Comparison of ENCODE assay signal across 21 cellular contexts in genomic region chr2:191018048-191018447, GRCh38. TPM values are rescaled to one million over a fixed set of nuclear protein-coding genes. Genes with fewer than 3 reads are reported as not detected.
A peak's percentile ranks its signal among the peaks of the same experiment; 100 is the strongest.
DNase-seq lines count a peak whose midpoint lies in the region; ATAC-seq, FAIRE-seq and TF ChIP-seq lines count a peak whose summit lies in the region.
"Had no signal": no experiment of that assay in that cellular context is flagged by ENCODE, and none has a peak within 500 bp of the region (broad histone marks: within the 10 kb centered on the region; RNA-seq: fewer than 3 reads in every experiment).

No MANE protein-coding gene starts in this region.

- no peak overlapping the region for H3K4me3 ChIP-seq in heart left ventricle
- H3K4me3 ChIP-seq: SK-N-MC, smooth muscle cell, upper lobe of left lung had no signal

- TF ChIP-seq CTCF in natural killer cell (IDR thresholded peaks at IDR 0.05) (no peak), heart left ventricle (IDR thresholded peaks at IDR 0.05) (no peak)

- H3K4me1 Mint-ChIP-seq in natural killer cell = no peaks in the 10 kb centered on the region
- H3K4me1 Mint-ChIP-seq in natural killer cell treated with Interleukin-12 subunit alpha and Interleukin-12 subunit beta and Interleukin-15 and Interleukin-18, amount 100 ng/mL, for 72 hours (ENCODE audit: low read depth in 2 of 2) = peaks cover 7 to 16% of the 10 kb centered on the region in 2 donors
- no peaks in the 10 kb centered on the region for H3K4me1 Mint-ChIP-seq in dendritic cell treated with granulocyte-macrophage colony-stimulating factor and Interleukin-4, amounts not matched to agents 40 ng/mL and 50 ng/mL, for 4 days (ENCODE audit: low read depth)

- H3K27me3 Mint-ChIP-seq in natural killer cell (ENCODE audit: low read depth in 2 of 2) = no peaks in the 10 kb centered on the region
- no peaks in the 10 kb centered on the region for H3K27me3 Mint-ChIP-seq in natural killer cell treated with Interleukin-12 subunit alpha and Interleukin-12 subunit beta and Interleukin-15 and Interleukin-18, amount 100 ng/mL, for 72 hours
- H3K27me3 Mint-ChIP-seq in dendritic cell treated with granulocyte-macrophage colony-stimulating factor and Interleukin-4, amounts not matched to agents 40 ng/mL and 50 ng/mL, for 4 days = no peaks in the 10 kb centered on the region
- H3K27me3 Mint-ChIP-seq: B cell had no signal

- no peak for ATAC-seq in natural killer cell
- ATAC-seq in natural killer cell treated with Interleukin-12 subunit alpha and Interleukin-12 subunit beta and Interleukin-15 and Interleukin-18, amount 100 ng/mL, for 72 hours = no peak
- no peak for ATAC-seq in HG02610 (IDR thresholded peaks at IDR 0.05; ENCODE audit: unreplicated experiment)
- ATAC-seq in heart left ventricle = no peak

- no peaks in the 10 kb centered on the region for H3K36me3 ChIP-seq in heart left ventricle
- H3K36me3 ChIP-seq: upper lobe of left lung had no signal

- H3K27me3 ChIP-seq in heart left ventricle = no peaks in the 10 kb centered on the region

- 79 to 97% (median 90%) methylated on average over 1 of the region's 1 CpG for WGBS in heart left ventricle, 4 donors

- no peaks in the 10 kb centered on the region for H3K9me3 ChIP-seq in heart left ventricle
- H3K9me3 ChIP-seq: upper lobe of left lung had no signal

- no peaks in the 10 kb centered on the region for H3K36me3 Mint-ChIP-seq in natural killer cell
- peaks cover 10% of the 10 kb centered on the region for H3K36me3 Mint-ChIP-seq in natural killer cell treated with Interleukin-12 subunit alpha and Interleukin-12 subunit beta and Interleukin-15 and Interleukin-18, amount 100 ng/mL, for 72 hours
- no peaks in the 10 kb centered on the region for H3K36me3 Mint-ChIP-seq in dendritic cell treated with granulocyte-macrophage colony-stimulating factor and Interleukin-4, amounts not matched to agents 40 ng/mL and 50 ng/mL, for 4 days (ENCODE audit: low read depth)
- H3K36me3 Mint-ChIP-seq: mesothelial cell of epicardium had no signal

- FAIRE-seq in RCC 7860 (lab: Jason Lieb, UNC) = peak; percentile 63
- FAIRE-seq: D721Med had no signal

- H3K4me1 ChIP-seq in heart left ventricle = peaks cover 0 to 66% (median 16%) of the 10 kb centered on the region in 12 donors

- intact Hi-C loops in natural killer cell (cut with micrococcal nuclease) = no loop called here
- intact Hi-C loops in dendritic cell treated with granulocyte-macrophage colony-stimulating factor and Interleukin-4, amounts not matched to agents 40 ng/mL and 50 ng/mL, for 4 days (cut with micrococcal nuclease) = loop anchor here (10.0 kb wide), 1 partner anchor 363 kb away; no protein-coding TSS in a partner anchor
- intact Hi-C loops in heart left ventricle (cut with DNase I) = no loop called here

- peak overlapping the region; percentile 18 for H3K4me3 Mint-ChIP-seq in natural killer cell
- no peak overlapping the region for H3K4me3 Mint-ChIP-seq in natural killer cell treated with Interleukin-12 subunit alpha and Interleukin-12 subunit beta and Interleukin-15 and Interleukin-18, amount 100 ng/mL, for 72 hours
- no peak overlapping the region for H3K4me3 Mint-ChIP-seq in dendritic cell treated with granulocyte-macrophage colony-stimulating factor and Interleukin-4, amounts not matched to agents 40 ng/mL and 50 ng/mL, for 4 days
- H3K4me3 Mint-ChIP-seq: HFFc6, mesothelial cell of epicardium had no signal

- H3K27ac Mint-ChIP-seq in natural killer cell = no peak overlapping the region
- H3K27ac Mint-ChIP-seq in natural killer cell treated with Interleukin-12 subunit alpha and Interleukin-12 subunit beta and Interleukin-15 and Interleukin-18, amount 100 ng/mL, for 72 hours = no peak overlapping the region
- H3K27ac Mint-ChIP-seq in dendritic cell treated with granulocyte-macrophage colony-stimulating factor and Interleukin-4, amounts not matched to agents 40 ng/mL and 50 ng/mL, for 4 days = peak overlapping the region; percentile 13
- H3K27ac Mint-ChIP-seq: B cell, HFFc6, mesothelial cell of epicardium had no signal

- TF ChIP-seq POLR2A in heart left ventricle (IDR thresholded peaks at IDR 0.05) = no peak

- no peak for DNase-seq in natural killer cell
- DNase-seq in natural killer cell treated with Interleukin-12 subunit alpha and Interleukin-12 subunit beta and Interleukin-15 and Interleukin-18, amount 100 ng/mL, for 72 hours (ENCODE audit: low spot score) = no peak
- DNase-seq in RCC 7860 (ENCODE audit: low spot score) = peak; percentile 64
- DNase-seq in stromal cell of bone marrow (ENCODE audit: low read depth) = peak; percentile 18
- DNase-seq in heart left ventricle = no peak
- DNase-seq: activated CD8-positive, alpha-beta memory T cell treated with anti-CD3 and anti-CD28 coated beads, Interleukin-2, amount 50 U/mL, for 48 hours; activated naive CD4-positive, alpha-beta T cell treated with anti-CD3 and anti-CD28 coated beads, Interleukin-2, amount 50 U/mL, for 16 hours; EL; glutamatergic neuron; HFFc6; NCI-H2107; NCI-H510A treated with DMSO at 0.1 percent for 48 hours; stimulated activated CD4-positive, alpha-beta T cell treated with anti-CD3 and anti-CD28 coated beads, Interleukin-4, amount 100 ng/mL, for 24 hours; upper lobe of left lung had no signal

- no peaks in the 10 kb centered on the region for H3K9me3 Mint-ChIP-seq in natural killer cell
- H3K9me3 Mint-ChIP-seq in natural killer cell treated with Interleukin-12 subunit alpha and Interleukin-12 subunit beta and Interleukin-15 and Interleukin-18, amount 100 ng/mL, for 72 hours = peaks cover 2% of the 10 kb centered on the region
- H3K9me3 Mint-ChIP-seq in dendritic cell treated with granulocyte-macrophage colony-stimulating factor and Interleukin-4, amounts not matched to agents 40 ng/mL and 50 ng/mL, for 4 days = no peaks in the 10 kb centered on the region
- H3K9me3 Mint-ChIP-seq: HFFc6, mesothelial cell of epicardium had no signal

- H3K27ac ChIP-seq in heart left ventricle = peak overlapping the region in 1 of 12 donors; percentile 100
- H3K27ac ChIP-seq: SK-N-MC, upper lobe of left lung had no signal

RNA-seq across cellular contexts. Expression of gene STAT1, which starts 4.1 kb away (rescaled TPM):
- total RNA-seq in natural killer cell (10 to 100 TPM; 49.1 to 91.6 (median 86.2) TPM), heart left ventricle (100 to 1,000 TPM in 1 of 9 donors, 10 to 100 TPM in 8; 29.1 to 469 (median 55.1) TPM)
- 100 to 1,000 TPM; 145 to 252 TPM for total RNA-seq in natural killer cell treated with Interleukin-12 subunit alpha and Interleukin-12 subunit beta and Interleukin-15 and Interleukin-18, amount 100 ng/mL, for 72 hours
- 10 to 100 TPM in 1 of 2 donors, 1 to 10 TPM in 1; 7.8 to 31.8 TPM for polyA plus RNA-seq in heart left ventricle

Comparison
In these comparisons a context has a peak if more than half of its experiments do, and no peak if none do; other contexts are left out.
1. DNase-seq: peak in RCC 7860 (single experiment) and stromal cell of bone marrow (single experiment); none in natural killer cell (single experiment), natural killer cell treated with Interleukin-12 subunit alpha and Interleukin-12 subunit beta and Interleukin-15 and Interleukin-18, amount 100 ng/mL, for 72 hours (single experiment) and heart left ventricle (0 of 5).